In the genomic region with DNA sequence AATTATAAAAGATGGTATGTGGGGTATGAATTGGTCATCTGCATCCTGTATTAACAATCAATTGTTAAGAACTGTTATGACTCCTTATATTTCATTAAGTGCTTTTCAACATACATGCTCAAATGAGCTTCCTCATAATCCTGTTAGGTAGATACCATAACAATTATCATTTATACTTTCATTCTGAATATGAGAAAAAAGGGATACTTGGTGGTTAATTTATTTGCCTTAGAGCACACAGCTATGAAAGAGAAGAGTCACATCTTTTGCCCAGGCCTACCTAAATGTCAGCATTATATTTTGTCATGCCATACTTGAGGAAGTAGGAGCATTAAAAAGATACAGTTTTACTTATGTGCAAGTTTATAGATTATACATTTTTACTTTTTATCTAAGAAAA, we compare ENCODE assay signal across 1 cellular context.
TF ChIP-seq lines count a peak whose summit lies in the region.

No MANE protein-coding gene starts in this region.

TF ChIP-seq in GM23338, 12 proteins besides CTCF, POLR2A, EP300 and RAD21 (continued from another document):
- TF ChIP-seq, protein P1, sequence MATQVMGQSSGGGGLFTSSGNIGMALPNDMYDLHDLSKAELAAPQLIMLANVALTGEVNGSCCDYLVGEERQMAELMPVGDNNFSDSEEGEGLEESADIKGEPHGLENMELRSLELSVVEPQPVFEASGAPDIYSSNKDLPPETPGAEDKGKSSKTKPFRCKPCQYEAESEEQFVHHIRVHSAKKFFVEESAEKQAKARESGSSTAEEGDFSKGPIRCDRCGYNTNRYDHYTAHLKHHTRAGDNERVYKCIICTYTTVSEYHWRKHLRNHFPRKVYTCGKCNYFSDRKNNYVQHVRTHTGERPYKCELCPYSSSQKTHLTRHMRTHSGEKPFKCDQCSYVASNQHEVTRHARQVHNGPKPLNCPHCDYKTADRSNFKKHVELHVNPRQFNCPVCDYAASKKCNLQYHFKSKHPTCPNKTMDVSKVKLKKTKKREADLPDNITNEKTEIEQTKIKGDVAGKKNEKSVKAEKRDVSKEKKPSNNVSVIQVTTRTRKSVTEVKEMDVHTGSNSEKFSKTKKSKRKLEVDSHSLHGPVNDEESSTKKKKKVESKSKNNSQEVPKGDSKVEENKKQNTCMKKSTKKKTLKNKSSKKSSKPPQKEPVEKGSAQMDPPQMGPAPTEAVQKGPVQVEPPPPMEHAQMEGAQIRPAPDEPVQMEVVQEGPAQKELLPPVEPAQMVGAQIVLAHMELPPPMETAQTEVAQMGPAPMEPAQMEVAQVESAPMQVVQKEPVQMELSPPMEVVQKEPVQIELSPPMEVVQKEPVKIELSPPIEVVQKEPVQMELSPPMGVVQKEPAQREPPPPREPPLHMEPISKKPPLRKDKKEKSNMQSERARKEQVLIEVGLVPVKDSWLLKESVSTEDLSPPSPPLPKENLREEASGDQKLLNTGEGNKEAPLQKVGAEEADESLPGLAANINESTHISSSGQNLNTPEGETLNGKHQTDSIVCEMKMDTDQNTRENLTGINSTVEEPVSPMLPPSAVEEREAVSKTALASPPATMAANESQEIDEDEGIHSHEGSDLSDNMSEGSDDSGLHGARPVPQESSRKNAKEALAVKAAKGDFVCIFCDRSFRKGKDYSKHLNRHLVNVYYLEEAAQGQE (IDR thresholded peaks at IDR 0.05; ENCODE audit: unreplicated experiment) = no peak
- TF ChIP-seq, protein P2, sequence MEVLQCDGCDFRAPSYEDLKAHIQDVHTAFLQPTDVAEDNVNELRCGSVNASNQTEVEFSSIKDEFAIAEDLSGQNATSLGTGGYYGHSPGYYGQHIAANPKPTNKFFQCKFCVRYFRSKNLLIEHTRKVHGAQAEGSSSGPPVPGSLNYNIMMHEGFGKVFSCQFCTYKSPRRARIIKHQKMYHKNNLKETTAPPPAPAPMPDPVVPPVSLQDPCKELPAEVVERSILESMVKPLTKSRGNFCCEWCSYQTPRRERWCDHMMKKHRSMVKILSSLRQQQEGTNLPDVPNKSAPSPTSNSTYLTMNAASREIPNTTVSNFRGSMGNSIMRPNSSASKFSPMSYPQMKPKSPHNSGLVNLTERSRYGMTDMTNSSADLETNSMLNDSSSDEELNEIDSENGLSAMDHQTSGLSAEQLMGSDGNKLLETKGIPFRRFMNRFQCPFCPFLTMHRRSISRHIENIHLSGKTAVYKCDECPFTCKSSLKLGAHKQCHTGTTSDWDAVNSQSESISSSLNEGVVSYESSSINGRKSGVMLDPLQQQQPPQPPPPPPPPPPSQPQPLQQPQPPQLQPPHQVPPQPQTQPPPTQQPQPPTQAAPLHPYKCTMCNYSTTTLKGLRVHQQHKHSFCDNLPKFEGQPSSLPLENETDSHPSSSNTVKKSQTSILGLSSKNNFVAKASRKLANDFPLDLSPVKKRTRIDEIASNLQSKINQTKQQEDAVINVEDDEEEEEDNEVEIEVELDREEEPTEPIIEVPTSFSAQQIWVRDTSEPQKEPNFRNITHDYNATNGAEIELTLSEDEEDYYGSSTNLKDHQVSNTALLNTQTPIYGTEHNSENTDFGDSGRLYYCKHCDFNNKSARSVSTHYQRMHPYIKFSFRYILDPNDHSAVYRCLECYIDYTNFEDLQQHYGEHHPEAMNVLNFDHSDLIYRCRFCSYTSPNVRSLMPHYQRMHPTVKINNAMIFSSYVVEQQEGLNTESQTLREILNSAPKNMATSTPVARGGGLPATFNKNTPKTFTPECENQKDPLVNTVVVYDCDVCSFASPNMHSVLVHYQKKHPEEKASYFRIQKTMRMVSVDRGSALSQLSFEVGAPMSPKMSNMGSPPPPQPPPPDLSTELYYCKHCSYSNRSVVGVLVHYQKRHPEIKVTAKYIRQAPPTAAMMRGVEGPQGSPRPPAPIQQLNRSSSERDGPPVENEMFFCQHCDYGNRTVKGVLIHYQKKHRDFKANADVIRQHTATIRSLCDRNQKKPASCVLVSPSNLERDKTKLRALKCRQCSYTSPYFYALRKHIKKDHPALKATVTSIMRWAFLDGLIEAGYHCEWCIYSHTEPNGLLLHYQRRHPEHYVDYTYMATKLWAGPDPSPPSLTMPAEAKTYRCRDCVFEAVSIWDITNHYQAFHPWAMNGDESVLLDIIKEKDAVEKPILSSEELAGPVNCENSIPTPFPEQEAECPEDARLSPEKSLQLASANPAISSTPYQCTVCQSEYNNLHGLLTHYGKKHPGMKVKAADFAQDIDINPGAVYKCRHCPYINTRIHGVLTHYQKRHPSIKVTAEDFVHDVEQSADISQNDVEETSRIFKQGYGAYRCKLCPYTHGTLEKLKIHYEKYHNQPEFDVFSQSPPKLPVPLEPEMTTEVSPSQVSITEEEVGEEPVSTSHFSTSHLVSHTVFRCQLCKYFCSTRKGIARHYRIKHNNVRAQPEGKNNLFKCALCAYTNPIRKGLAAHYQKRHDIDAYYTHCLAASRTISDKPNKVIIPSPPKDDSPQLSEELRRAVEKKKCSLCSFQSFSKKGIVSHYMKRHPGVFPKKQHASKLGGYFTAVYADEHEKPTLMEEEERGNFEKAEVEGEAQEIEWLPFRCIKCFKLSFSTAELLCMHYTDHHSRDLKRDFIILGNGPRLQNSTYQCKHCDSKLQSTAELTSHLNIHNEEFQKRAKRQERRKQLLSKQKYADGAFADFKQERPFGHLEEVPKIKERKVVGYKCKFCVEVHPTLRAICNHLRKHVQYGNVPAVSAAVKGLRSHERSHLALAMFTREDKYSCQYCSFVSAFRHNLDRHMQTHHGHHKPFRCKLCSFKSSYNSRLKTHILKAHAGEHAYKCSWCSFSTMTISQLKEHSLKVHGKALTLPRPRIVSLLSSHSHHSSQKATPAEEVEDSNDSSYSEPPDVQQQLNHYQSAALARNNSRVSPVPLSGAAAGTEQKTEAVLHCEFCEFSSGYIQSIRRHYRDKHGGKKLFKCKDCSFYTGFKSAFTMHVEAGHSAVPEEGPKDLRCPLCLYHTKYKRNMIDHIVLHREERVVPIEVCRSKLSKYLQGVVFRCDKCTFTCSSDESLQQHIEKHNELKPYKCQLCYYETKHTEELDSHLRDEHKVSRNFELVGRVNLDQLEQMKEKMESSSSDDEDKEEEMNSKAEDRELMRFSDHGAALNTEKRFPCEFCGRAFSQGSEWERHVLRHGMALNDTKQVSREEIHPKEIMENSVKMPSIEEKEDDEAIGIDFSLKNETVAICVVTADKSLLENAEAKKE (CRISPR knock-in tag; IDR thresholded peaks at IDR 0.05) = no peak
- TF ChIP-seq POLR2AphosphoS5 (IDR thresholded peaks at IDR 0.05; ENCODE audit: low read depth) (no peak), ZNF331 (CRISPR knock-in tag; IDR thresholded peaks at IDR 0.05; ENCODE audit: low read depth) (no peak), EZH2phosphoT487 (IDR thresholded peaks at IDR 0.05; ENCODE audit: unreplicated experiment) (no peak), JUNB (IDR thresholded peaks at IDR 0.05; ENCODE audit: unreplicated experiment) (no peak), ZNF114 (CRISPR knock-in tag; IDR thresholded peaks at IDR 0.05) (no peak), STAT1 (IDR thresholded peaks at IDR 0.05; ENCODE audit: unreplicated experiment) (no peak), EZH2 (IDR thresholded peaks at IDR 0.05; ENCODE audit: low read depth, unreplicated experiment) (no peak)
- TF ChIP-seq, protein P3, sequence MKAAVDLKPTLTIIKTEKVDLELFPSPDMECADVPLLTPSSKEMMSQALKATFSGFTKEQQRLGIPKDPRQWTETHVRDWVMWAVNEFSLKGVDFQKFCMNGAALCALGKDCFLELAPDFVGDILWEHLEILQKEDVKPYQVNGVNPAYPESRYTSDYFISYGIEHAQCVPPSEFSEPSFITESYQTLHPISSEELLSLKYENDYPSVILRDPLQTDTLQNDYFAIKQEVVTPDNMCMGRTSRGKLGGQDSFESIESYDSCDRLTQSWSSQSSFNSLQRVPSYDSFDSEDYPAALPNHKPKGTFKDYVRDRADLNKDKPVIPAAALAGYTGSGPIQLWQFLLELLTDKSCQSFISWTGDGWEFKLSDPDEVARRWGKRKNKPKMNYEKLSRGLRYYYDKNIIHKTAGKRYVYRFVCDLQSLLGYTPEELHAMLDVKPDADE (IDR thresholded peaks at IDR 0.05) = no peak
